In the genomic region with DNA sequence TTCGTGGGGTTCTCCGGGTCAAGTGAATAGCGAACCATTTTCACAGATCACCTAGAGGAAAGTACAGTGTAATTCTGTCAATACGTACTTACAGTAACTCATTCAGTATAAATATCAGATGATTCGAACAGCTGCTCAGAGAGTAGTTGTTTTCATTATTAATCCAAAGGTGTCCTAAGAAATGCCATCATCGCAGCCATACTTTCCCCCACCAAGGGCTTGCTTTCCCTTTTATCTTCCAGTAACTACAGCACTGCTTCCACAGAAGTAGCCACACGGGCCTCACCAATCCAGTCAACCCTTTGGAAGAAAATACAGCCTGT, we compare ENCODE assay signal across 8 cellular contexts. TPM values are rescaled to one million over a fixed set of nuclear protein-coding genes. Genes with fewer than 3 reads are reported as not detected.
DNase-seq lines count a peak whose midpoint lies in the region; ATAC-seq and TF ChIP-seq lines count a peak whose summit lies in the region.

No MANE protein-coding gene starts in this region.

- no peak for ATAC-seq in memory B cell (ENCODE audit: low read depth)
- no peak for ATAC-seq in upper lobe of left lung (ENCODE audit: low FRiP score in 2 of 2)
- ATAC-seq in HG02642 (IDR thresholded peaks at IDR 0.05; ENCODE audit: poor library complexity, unreplicated experiment): no peak

- no peak for TF ChIP-seq POLR2A in upper lobe of left lung (IDR thresholded peaks at IDR 0.05)

- intact Hi-C loops in activated naive CD4-positive, alpha-beta T cell treated with anti-CD3 and anti-CD28 coated beads for 36 hours (cut with micrococcal nuclease): loop anchor here (5.0 kb wide), 2 partner anchors 776 to 1559 kb away; partner anchors contain the start of genes CFAP53 and SMAD2

- H3K36me3 Mint-ChIP-seq in activated naive CD4-positive, alpha-beta T cell treated with anti-CD3 and anti-CD28 coated beads for 36 hours (ENCODE audit: low read depth): peaks cover 53% of the 10 kb centered on the region
- H3K36me3 Mint-ChIP-seq in memory B cell: peaks cover 17% of the 10 kb centered on the region

- peak overlapping the region; percentile 100 for H3K4me3 Mint-ChIP-seq in activated naive CD4-positive, alpha-beta T cell treated with anti-CD3 and anti-CD28 coated beads for 36 hours
- peak overlapping the region; percentile 96 for H3K4me3 Mint-ChIP-seq in memory B cell

- DNase-seq in activated naive CD4-positive, alpha-beta T cell treated with anti-CD3 and anti-CD28 coated beads for 36 hours: no peak
- no peak for DNase-seq in activated naive CD4-positive, alpha-beta T cell treated with anti-CD3 and anti-CD28 coated beads, Interleukin-2, amount 50 U/mL, for 16 hours
- DNase-seq in astrocyte of the spinal cord (ENCODE audit: low read depth, low spot score) (peak; percentile 35), memory B cell (ENCODE audit: low spot score in 2 of 2) (no peak), upper lobe of left lung (no peak), inferior parietal cortex (ENCODE audit: extremely low spot score) (no peak), NCI-H2227 treated with DMSO at 0.1 percent for 48 hours (lab: John Stamatoyannopoulos, UW) (no peak)

- H3K27me3 Mint-ChIP-seq in activated naive CD4-positive, alpha-beta T cell treated with anti-CD3 and anti-CD28 coated beads for 36 hours (ENCODE audit: low read depth): no peaks in the 10 kb centered on the region
- no peaks in the 10 kb centered on the region for H3K27me3 Mint-ChIP-seq in memory B cell

- no peaks in the 10 kb centered on the region for H3K27me3 ChIP-seq in upper lobe of left lung

- H3K36me3 ChIP-seq in upper lobe of left lung: peaks cover 26 to 36% (median 29%) of the 10 kb centered on the region in 4 donors

- peak overlapping the region; percentile 78 for H3K4me3 ChIP-seq in astrocyte of the spinal cord (ENCODE audit: low read depth, low read length)
- peak overlapping the region; percentile 62 to 73 (median 65) for H3K4me3 ChIP-seq in upper lobe of left lung

- peak overlapping the region; percentile 87 to 95 (median 90) for H3K27ac ChIP-seq in upper lobe of left lung

- H3K4me1 ChIP-seq in upper lobe of left lung: peaks cover 11 to 27% (median 25%) of the 10 kb centered on the region in 4 donors

- H3K4me1 Mint-ChIP-seq in activated naive CD4-positive, alpha-beta T cell treated with anti-CD3 and anti-CD28 coated beads for 36 hours (ENCODE audit: low read depth): peaks cover 45% of the 10 kb centered on the region
- peaks cover 23% of the 10 kb centered on the region for H3K4me1 Mint-ChIP-seq in memory B cell

- 23 to 26% methylated on average over 7 of the region's 7 CpGs for WGBS in upper lobe of left lung, 2 donors

- CTCF ChIA-PET in activated naive CD4-positive, alpha-beta T cell treated with anti-CD3 and anti-CD28 coated beads for 36 hours (lab: Charles Lee): no interaction called here

- no peaks in the 10 kb centered on the region for H3K9me3 ChIP-seq in upper lobe of left lung

- H3K9me3 Mint-ChIP-seq in activated naive CD4-positive, alpha-beta T cell treated with anti-CD3 and anti-CD28 coated beads for 36 hours: no peaks in the 10 kb centered on the region
- H3K9me3 Mint-ChIP-seq in memory B cell: no peaks in the 10 kb centered on the region

- TF ChIP-seq CTCF in astrocyte of the spinal cord (IDR thresholded peaks at IDR 0.05; ENCODE audit: low read depth, low read length) (no peak), upper lobe of left lung (IDR thresholded peaks at IDR 0.05) (no peak)

- no peak for TF ChIP-seq EP300 in upper lobe of left lung (IDR thresholded peaks at IDR 0.05)

- in situ Hi-C loops in astrocyte of the spinal cord (cut with HindIII; ENCODE audit: low sequenced_read_pairs): no loop called here

- peak overlapping the region; percentile 94 for H3K27ac Mint-ChIP-seq in activated naive CD4-positive, alpha-beta T cell treated with anti-CD3 and anti-CD28 coated beads for 36 hours
- H3K27ac Mint-ChIP-seq in memory B cell: peak overlapping the region; percentile 98

RNA-seq across cellular contexts. Expression of gene RPL17, which starts 0.8 kb away (rescaled TPM):
- 1,000 to 10,000 TPM; 2,807 to 2,916 TPM for total RNA-seq in activated naive CD4-positive, alpha-beta T cell treated with anti-CD3 and anti-CD28 coated beads for 36 hours
- 1,000 to 10,000 TPM in 4 of 6 donors, 100 to 1,000 TPM in 2; 489 to 1,445 (median 1,064) TPM for total RNA-seq in upper lobe of left lung

RNA-seq across cellular contexts. Expression of gene C18orf32, which starts 4.5 kb away (rescaled TPM):
- total RNA-seq in activated naive CD4-positive, alpha-beta T cell treated with anti-CD3 and anti-CD28 coated beads for 36 hours: 10 to 100 TPM; 24.1 to 26.6 TPM
- 10 to 100 TPM; 17.8 to 68.8 (median 56.5) TPM for total RNA-seq in upper lobe of left lung

RNA-seq across cellular contexts. Expression of gene DYM, which starts 31.1 kb away (rescaled TPM):
- total RNA-seq in activated naive CD4-positive, alpha-beta T cell treated with anti-CD3 and anti-CD28 coated beads for 36 hours: 10 to 100 TPM; 60.2 to 61.2 TPM
- total RNA-seq in upper lobe of left lung: 100 to 1,000 TPM in 1 of 6 donors, 10 to 100 TPM in 5; 34.9 to 113 (median 46.9) TPM
